In genomic region chr10:113819989-113820388, GRCh38 we compare ENCODE assay signal across 28 cellular contexts.
"Had no signal": no experiment of that assay in that cellular context is flagged by ENCODE, and none has a peak within 500 bp of the region (broad histone marks: within the 10 kb centered on the region; RNA-seq: fewer than 3 reads in every experiment).

No MANE protein-coding gene starts in this region.

- H3K27me3 ChIP-seq: left lung, ovary, right atrium auricular region, right lobe of liver, testis, thyroid gland, transverse colon, upper lobe of left lung, vagina had no signal

- DNase-seq: hippocampal formation; kidney glomerular epithelial cell; left cardiac atrium; left lung; lower lobe of right lung; mammary epithelial cell; mesenchymal stem cell; naive B cell; natural killer cell; ovary; right lobe of liver; stimulated activated CD4-positive, alpha-beta T cell treated with anti-CD3 and anti-CD28 coated beads, Interleukin-1b, Interleukin-23, amount 100 ng/mL, for 48 hours; stimulated activated CD4-positive, alpha-beta T cell treated with anti-CD3 and anti-CD28 coated beads, Interleukin-2, amount 100 ng/mL, for 48 hours; stimulated activated CD4-positive, alpha-beta T cell treated with anti-CD3 and anti-CD28 coated beads, Interleukin-4, amount 100 ng/mL, for 4 hours; stimulated activated naive CD4-positive, alpha-beta T cell treated with Interleukin-2 at 50 U/mL for 16 hours; stimulated activated naive CD8-positive, alpha-beta T cell treated with anti-CD3 and anti-CD28 coated beads, Interleukin-15, amount 100 ng/mL, for 72 hours; testis; thyroid gland; transverse colon; upper lobe of left lung had no signal

- H3K9me3 Mint-ChIP-seq: mesothelial cell of epicardium; naive B cell; natural killer cell; nephron progenitor cell; stimulated activated memory B cell treated with anti-CD40 and anti-IgM and Interleukin-4, amounts not matched to agents 10 μg/mL and 1 μg/mL and 100 μg/mL, for 72 hours; stimulated activated naive CD8-positive, alpha-beta T cell treated with anti-CD3 and anti-CD28 coated beads, Interleukin-15, amount 100 ng/mL, for 72 hours had no signal

- FAIRE-seq: keratinocyte had no signal

- ATAC-seq: left cardiac atrium, left lung, lower lobe of right lung, natural killer cell, right lobe of liver had no signal

- H3K4me3 Mint-ChIP-seq: mesothelial cell of epicardium; naive B cell; natural killer cell; nephron progenitor cell; stimulated activated memory B cell treated with anti-CD40 and anti-IgM and Interleukin-4, amounts not matched to agents 10 μg/mL and 1 μg/mL and 100 μg/mL, for 72 hours; stimulated activated naive CD8-positive, alpha-beta T cell treated with anti-CD3 and anti-CD28 coated beads, Interleukin-15, amount 100 ng/mL, for 72 hours had no signal

- H3K27ac Mint-ChIP-seq: mesothelial cell of epicardium; naive B cell; natural killer cell; nephron progenitor cell; progenitor cell of endocrine pancreas; stimulated activated memory B cell treated with anti-CD40 and anti-IgM and Interleukin-4, amounts not matched to agents 10 μg/mL and 1 μg/mL and 100 μg/mL, for 72 hours; stimulated activated naive CD8-positive, alpha-beta T cell treated with anti-CD3 and anti-CD28 coated beads, Interleukin-15, amount 100 ng/mL, for 72 hours had no signal

- H3K4me1 Mint-ChIP-seq: naive B cell; natural killer cell; nephron progenitor cell; stimulated activated memory B cell treated with anti-CD40 and anti-IgM and Interleukin-4, amounts not matched to agents 10 μg/mL and 1 μg/mL and 100 μg/mL, for 72 hours; stimulated activated naive CD8-positive, alpha-beta T cell treated with anti-CD3 and anti-CD28 coated beads, Interleukin-15, amount 100 ng/mL, for 72 hours had no signal

- H3K27ac ChIP-seq: left lung, lower lobe of right lung, ovary, right atrium auricular region, right lobe of liver, testis, thyroid gland, transverse colon, upper lobe of left lung, vagina had no signal

- H3K27me3 Mint-ChIP-seq: progenitor cell of endocrine pancreas; stimulated activated naive CD8-positive, alpha-beta T cell treated with anti-CD3 and anti-CD28 coated beads, Interleukin-15, amount 100 ng/mL, for 72 hours had no signal

- H3K36me3 ChIP-seq: left lung, lower lobe of right lung, ovary, right atrium auricular region, right lobe of liver, thyroid gland, transverse colon, upper lobe of left lung, vagina had no signal

- H3K36me3 Mint-ChIP-seq: mesothelial cell of epicardium; naive B cell; natural killer cell; stimulated activated memory B cell treated with anti-CD40 and anti-IgM and Interleukin-4, amounts not matched to agents 10 μg/mL and 1 μg/mL and 100 μg/mL, for 72 hours had no signal

- H3K4me3 ChIP-seq: left lung, lower lobe of right lung, ovary, right atrium auricular region, right lobe of liver, smooth muscle cell, testis, thyroid gland, transverse colon, upper lobe of left lung, vagina had no signal

- H3K4me1 ChIP-seq: left lung, lower lobe of right lung, right lobe of liver, testis, thyroid gland, transverse colon, upper lobe of left lung, vagina had no signal

- H3K4me2 ChIP-seq: smooth muscle cell had no signal
